12 cellular contexts compared by ENCODE assay signal in genomic region chr22:41513391-41513790, GRCh38. TPM values are rescaled to one million over a fixed set of nuclear protein-coding genes. Genes with fewer than 3 reads are reported as not detected.
DNase-seq lines count a peak whose midpoint lies in the region; ATAC-seq, FAIRE-seq and TF ChIP-seq lines count a peak whose summit lies in the region.
"Had no signal": no experiment of that assay in that cellular context is flagged by ENCODE, and none has a peak within 500 bp of the region (broad histone marks: within the 10 kb centered on the region; RNA-seq: fewer than 3 reads in every experiment).

No MANE protein-coding gene starts in this region.

- no peak for TF ChIP-seq POLR2A in A549 (IDR thresholded peaks at IDR 0.05; ENCODE audit: low read length)

- peaks cover 15% of the 10 kb centered on the region for H3K4me1 ChIP-seq in A549

- no peak for FAIRE-seq in A549 (lab: Jason Lieb, UNC)
- FAIRE-seq: GM12891 had no signal

- WGBS in A549 (ENCODE audit: missing lambda C conversion rate): 79% methylated on average over 4 of the region's 5 CpGs

- peak overlapping the region; percentile 19 for H3K4me3 Mint-ChIP-seq in WTC11

- no peaks in the 10 kb centered on the region for H3K9me3 ChIP-seq in A549

- intact Hi-C loops in left ventricle myocardium superior (cut with micrococcal nuclease): no loop called here
- intact Hi-C loops in posterior cingulate gyrus (cut with DNase I): loop anchor here (10.0 kb wide), 1 partner anchor 49 kb away; the partner anchor contains the start of genes ACO2 and PHF5A

- TF ChIP-seq CTCF in A549 (IDR thresholded peaks at IDR 0.05) (no peak), WTC11 (IDR thresholded peaks at IDR 0.05) (no peak)

- no peaks in the 10 kb centered on the region for H3K27me3 Mint-ChIP-seq in WTC11 (ENCODE audit: low read depth)

- no peak for TF ChIP-seq EP300 in A549 (IDR thresholded peaks at IDR 0.05)

- POLR2A ChIA-PET in A549 (lab: Yijun Ruan, JAX): no interaction called here
- POLR2A ChIA-PET in WTC11 (lab: Charles Lee): interaction anchor here (0.9 to 1.0 kb wide), 2 partner anchors 65 to 109 kb away, joined by 3 read pairs; no protein-coding TSS in a partner anchor

- peak overlapping the region; percentile 69 to 86; a peak in 5 of 6 replicates for H3K27ac ChIP-seq in A549

- H3K4me3 ChIP-seq in A549: no peak overlapping the region

- peak overlapping the region; percentile 53; the same call in 2 of the 3 replicates for H3K4me2 ChIP-seq in A549

- H3K9me3 Mint-ChIP-seq in WTC11: no peaks in the 10 kb centered on the region

- peaks cover 22% of the 10 kb centered on the region; the same call in 1 of the 2 replicates for H3K36me3 Mint-ChIP-seq in WTC11

- peak overlapping the region; percentile 94 for H3K27ac Mint-ChIP-seq in WTC11

- CTCF ChIA-PET in A549 (lab: Yijun Ruan, JAX) (interaction anchor here (1.7 to 9.5 kb wide), 3 partner anchors 14 to 109 kb away, joined by 3 to 196 read pairs (median 69); no protein-coding TSS in a partner anchor), WTC11 (lab: Charles Lee) (interaction anchor here (1.1 to 2.1 kb wide), 4 partner anchors 13 to 111 kb away, joined by 3 to 12 read pairs (median 7); no protein-coding TSS in a partner anchor)

- ATAC-seq in A549: no peak
- ATAC-seq in WTC11: no peak
- peak; percentile 29 for ATAC-seq in left ventricle myocardium superior
- ATAC-seq in HG02588 (IDR thresholded peaks at IDR 0.05; ENCODE audit: unreplicated experiment): no peak
- ATAC-seq in HG03457 (IDR thresholded peaks at IDR 0.05; ENCODE audit: unreplicated experiment): no peak

- DNase-seq in A549 (ENCODE audit: low read depth in 1 of 2, low spot score in 1 of 2): no peak
- no peak for DNase-seq in WTC11 (ENCODE audit: low spot score)
- DNase-seq in left ventricle myocardium superior: no peak
- peak in 8 of 10 donors; percentile 54 to 95 (median 70) for DNase-seq in posterior cingulate gyrus
- no peak for DNase-seq in stimulated activated CD4-positive, alpha-beta T cell treated with anti-CD3 and anti-CD28 coated beads, Interleukin-4, amount 100 ng/mL, for 4 hours
- DNase-seq in cerebellar nuclear complex (lab: John Stamatoyannopoulos, UW): no peak
- DNase-seq: activated CD8-positive, alpha-beta memory T cell treated with anti-CD3 and anti-CD28 coated beads, Interleukin-2, amount 50 U/mL, for 4 hours; RPMI8226; stimulated activated naive CD4-positive, alpha-beta T cell had no signal

- H3K4me1 Mint-ChIP-seq in WTC11: peaks cover 22% of the 10 kb centered on the region

- TF ChIP-seq RAD21 in A549 (conservative IDR thresholded peaks at IDR 0.05 in 1 of 2, IDR thresholded peaks at IDR 0.05 in 1 of 2): no peak

TF ChIP-seq in A549, 52 proteins besides CTCF, POLR2A, EP300 and RAD21:
- no peak for TF ChIP-seq KDM5A (IDR thresholded peaks at IDR 0.05)

TF ChIP-seq in WTC11, 78 proteins besides CTCF, POLR2A, EP300 and RAD21:
- TF ChIP-seq ZNF263 (CRISPR knock-in tag; IDR thresholded peaks at IDR 0.05; ENCODE audit: low read depth): no peak
- TF ChIP-seq ZNF219 (CRISPR knock-in tag; IDR thresholded peaks at IDR 0.05; ENCODE audit: borderline replicate concordance): no peak
- no peak for TF ChIP-seq EMX1 (CRISPR knock-in tag; IDR thresholded peaks at IDR 0.05)
- TF ChIP-seq ESRRA (CRISPR knock-in tag; IDR thresholded peaks at IDR 0.05; ENCODE audit: borderline replicate concordance): no peak
- TF ChIP-seq SOX15 (CRISPR knock-in tag; IDR thresholded peaks at IDR 0.05): no peak
- TF ChIP-seq ZBTB21 (CRISPR knock-in tag; IDR thresholded peaks at IDR 0.05; ENCODE audit: borderline replicate concordance): no peak
- TF ChIP-seq ZNF423 (CRISPR knock-in tag; IDR thresholded peaks at IDR 0.05): no peak
- no peak for TF ChIP-seq ZNF281 (CRISPR knock-in tag; IDR thresholded peaks at IDR 0.05)
- TF ChIP-seq MXD4 (CRISPR knock-in tag; IDR thresholded peaks at IDR 0.05; ENCODE audit: borderline replicate concordance): no peak
- no peak for TF ChIP-seq ZNF138 (CRISPR knock-in tag; conservative IDR thresholded peaks at IDR 0.05)
- TF ChIP-seq MLX (CRISPR knock-in tag; IDR thresholded peaks at IDR 0.05): no peak
- no peak for TF ChIP-seq KAT7 (CRISPR knock-in tag; IDR thresholded peaks at IDR 0.05; ENCODE audit: borderline replicate concordance)
TF ChIP-seq in WTC11: peak in this region for 0.

RNA-seq across cellular contexts. Expression of gene POLR3H, which starts 30.9 kb away (rescaled TPM):
- polyA plus RNA-seq in A549 (2011; rRNA removed) (24.5 and 26.0 TPM in 2 replicates), A549 (2017; fragmentation: RNase III; extraction: RNeasy Plus Mini Kit Qiagen cat#74134 plus additional on column Dnase treatment) (26.1 to 27.7 TPM (median 27.5 TPM) in 3 replicates)
- 50.6 TPM in 2 replicates for polyA plus RNA-seq in A549 (2012; cell fraction: cytosol; rRNA removed)
- polyA plus RNA-seq in A549 (2012; cell fraction: nucleus; rRNA removed): 37.0 and 41.9 TPM in 2 replicates
- 19.9 and 33.9 TPM in 2 replicates for polyA minus RNA-seq in A549 (2011; rRNA and poly(A)+ RNA removed)
- total RNA-seq in WTC11 (2021) (28.8 to 30.8 TPM (median 29.8 TPM) in 3 replicates), left ventricle myocardium superior (17.9 TPM)

RNA-seq across cellular contexts. Expression of gene ACO2, which starts 44.5 kb away (rescaled TPM):
- polyA plus RNA-seq in A549 (2011; rRNA removed) (30.7 and 32.8 TPM in 2 replicates), A549 (2017; fragmentation: RNase III; extraction: RNeasy Plus Mini Kit Qiagen cat#74134 plus additional on column Dnase treatment) (43.7 to 45.7 TPM (median 43.7 TPM) in 3 replicates)
- 56.6 and 60.1 TPM in 2 replicates for polyA plus RNA-seq in A549 (2012; cell fraction: cytosol; rRNA removed)
- 70.9 and 105 TPM in 2 replicates for polyA plus RNA-seq in A549 (2012; cell fraction: nucleus; rRNA removed)
- 40.0 and 48.5 TPM in 2 replicates for polyA minus RNA-seq in A549 (2011; rRNA and poly(A)+ RNA removed)
- total RNA-seq in WTC11 (2021) (98.3 to 104 TPM (median 99.3 TPM) in 3 replicates), left ventricle myocardium superior (887 TPM)

RNA-seq across cellular contexts. Expression of gene PHF5A, which starts 44.9 kb away (rescaled TPM):
- 69.4 and 82.6 TPM in 2 replicates for polyA plus RNA-seq in A549 (2011; rRNA removed)
- polyA plus RNA-seq in A549 (2012; cell fraction: cytosol; rRNA removed): 66.3 and 69.3 TPM in 2 replicates
- polyA plus RNA-seq in A549 (2012; cell fraction: nucleus; rRNA removed): 17.9 and 41.9 TPM in 2 replicates
- polyA plus RNA-seq in A549 (2017; fragmentation: RNase III; extraction: RNeasy Plus Mini Kit Qiagen cat#74134 plus additional on column Dnase treatment): 78.4 to 86.6 TPM (median 80.1 TPM) in 3 replicates
- 31.4 and 38.0 TPM in 2 replicates for polyA minus RNA-seq in A549 (2011; rRNA and poly(A)+ RNA removed)
- 93.1 to 99.6 TPM (median 97.9 TPM) in 3 replicates for total RNA-seq in WTC11 (2021)
- total RNA-seq in left ventricle myocardium superior: 20.2 TPM

RNA-seq across cellular contexts. Expression of gene CSDC2, which starts 47.4 kb away (rescaled TPM):
- polyA plus RNA-seq in A549 (2011; rRNA removed) (0.45 and 0.54 TPM in 2 replicates), A549 (2017; fragmentation: RNase III; extraction: RNeasy Plus Mini Kit Qiagen cat#74134 plus additional on column Dnase treatment) (1.7 to 2.8 TPM (median 2.6 TPM) in 3 replicates)
- 0.62 and 0.89 TPM in 2 replicates for polyA plus RNA-seq in A549 (2012; cell fraction: cytosol; rRNA removed)
- 1.3 and 1.5 TPM in 2 replicates for polyA plus RNA-seq in A549 (2012; cell fraction: nucleus; rRNA removed)
- 0.17 and 0.54 TPM in 2 replicates for polyA minus RNA-seq in A549 (2011; rRNA and poly(A)+ RNA removed)
- total RNA-seq in WTC11 (2021) (1.1 to 1.9 TPM (median 1.7 TPM) in 3 replicates), left ventricle myocardium superior (223 TPM)

Comparison
In these comparisons a context has a peak if more than half of its experiments do, and no peak if none do; other contexts are left out.
1. DNase-seq: peak in posterior cingulate gyrus (8 of 10); none in A549 (0 of 2), WTC11 (single experiment), left ventricle myocardium superior (single experiment), stimulated activated CD4-positive, alpha-beta T cell treated with anti-CD3 and anti-CD28 coated beads, Interleukin-4, amount 100 ng/mL, for 4 hours (0 of 2) and cerebellar nuclear complex (0 of 2).